ENCODE assay signal across 8 cellular contexts in genomic region chr10:102917314-102917961, GRCh38. TPM values are rescaled to one million over a fixed set of nuclear protein-coding genes. Genes with fewer than 3 reads are reported as not detected.
A peak's percentile ranks its signal among the peaks of the same experiment; 100 is the strongest.
DNase-seq lines count a peak whose midpoint lies in the region; ATAC-seq and TF ChIP-seq lines count a peak whose summit lies in the region.

No MANE protein-coding gene starts in this region.

- no peak for TF ChIP-seq EP300 in upper lobe of left lung (IDR thresholded peaks at IDR 0.05)

- 2% methylated on average over 45 of the region's 45 CpGs for WGBS in GM23248 (ENCODE audit: low coverage in 1 of 2, low lambda C conversion rate in 2 of 2, missing lambda C conversion rate in 2 of 2), 2 experiments
- WGBS in prostate gland, result 2% methylated on average over 20 of the region's 45 CpGs
- WGBS in upper lobe of left lung, 2 donors, result 0% methylated on average over 2 to 39 of the region's 45 CpGs

- intact Hi-C loops in prostate gland (cut with DNase I), result loop anchor here (2.0 kb wide), 1 partner anchor 327 kb away; the partner anchor contains the start of gene RPEL1

- peak overlapping the region; percentile 73; the same call in 1 of the 2 replicates for H3K9ac ChIP-seq in ES-I3 (ENCODE audit: low read depth, low read length)
- H3K9ac ChIP-seq in GM23248, result peak overlapping the region; percentile 75

- peak overlapping the region; percentile 89 for H2AFZ ChIP-seq in GM23248

- TF ChIP-seq CTCF in right atrium auricular region (IDR thresholded peaks at IDR 0.05) (peak; percentile 95 to 98), prostate gland (IDR thresholded peaks at IDR 0.05) (peak; percentile 96 to 99 (median 99)), upper lobe of left lung (IDR thresholded peaks at IDR 0.05) (peak; percentile 95 to 98 (median 98))

- H4K20me1 ChIP-seq in GM23248 (ENCODE audit: insufficient read depth), result no peaks in the 10 kb centered on the region

- DNase-seq in GM23248, result peak; percentile 88
- peak; percentile 86 to 89 for DNase-seq in Kasumi-1 (lab: John Stamatoyannopoulos, UW)
- peak; percentile 68 to 82 (median 76) for DNase-seq in T-helper 1 cell
- peak; percentile 43 for DNase-seq in amniotic epithelial cell (ENCODE audit: low read depth)
- DNase-seq in right atrium auricular region (ENCODE audit: low spot score), result peak; percentile 85
- DNase-seq in prostate gland (ENCODE audit: low spot score), result peak; percentile 82
- DNase-seq in upper lobe of left lung, result peak; percentile 91 to 95

- TF ChIP-seq POLR2A in prostate gland (IDR thresholded peaks at IDR 0.05) (no peak), upper lobe of left lung (IDR thresholded peaks at IDR 0.05) (peak in 1 of 4 donors; percentile 40)

- H3K36me3 ChIP-seq in ES-I3 (ENCODE audit: insufficient read depth, low read length) (no peaks in the 10 kb centered on the region), GM23248 (ENCODE audit: low read depth) (no peaks in the 10 kb centered on the region), right atrium auricular region (no peaks in the 10 kb centered on the region), prostate gland (no peaks in the 10 kb centered on the region), upper lobe of left lung (no peaks in the 10 kb centered on the region)

- H3K4me3 ChIP-seq in GM23248 (peak overlapping the region; percentile 87), right atrium auricular region (peak overlapping the region; percentile 90 to 96), prostate gland (peak overlapping the region; percentile 69 to 96), upper lobe of left lung (peak overlapping the region; percentile 73 to 99 (median 88))

- peak overlapping the region; percentile 99 for H3K4me2 ChIP-seq in GM23248 (ENCODE audit: unreplicated experiment)

- in situ Hi-C loops in GM23248 (cut with MboI), result loop anchor here (10.0 kb wide), 1 partner anchor 317 kb away; no protein-coding TSS in a partner anchor

- H3K27ac ChIP-seq in GM23248 (peak overlapping the region; percentile 68), right atrium auricular region (peak overlapping the region; percentile 96), prostate gland (peak overlapping the region; percentile 95 to 96), upper lobe of left lung (peak overlapping the region; percentile 57 to 92 (median 80))

- no peaks in the 10 kb centered on the region for H3K79me2 ChIP-seq in GM23248 (ENCODE audit: insufficient read depth)

- H3K27me3 ChIP-seq in GM23248 (replicated peaks; ENCODE audit: insufficient read depth) (0 out of 2 replicates have a peak, but pooled peaks cover 4% of the 10 kb centered on the region), right atrium auricular region (no peaks in the 10 kb centered on the region), prostate gland (replicated peaks; ENCODE audit: insufficient read depth) (no peaks in the 10 kb centered on the region), upper lobe of left lung (no peaks in the 10 kb centered on the region)

- H3K9me3 ChIP-seq in ES-I3 (ENCODE audit: control insufficient read depth, insufficient read depth, low read length), result no peaks in the 10 kb centered on the region
- H3K9me3 ChIP-seq in GM23248 (ENCODE audit: low read depth), result no peaks in the 10 kb centered on the region
- H3K9me3 ChIP-seq in right atrium auricular region, result no peaks in the 10 kb centered on the region
- no peaks in the 10 kb centered on the region for H3K9me3 ChIP-seq in prostate gland
- no peaks in the 10 kb centered on the region for H3K9me3 ChIP-seq in upper lobe of left lung

- ATAC-seq in upper lobe of left lung (ENCODE audit: low FRiP score in 2 of 2), result peak; percentile 89

- H3K4me1 ChIP-seq in ES-I3 (ENCODE audit: insufficient read depth, low read length) (no peaks in the 10 kb centered on the region), GM23248 (ENCODE audit: insufficient read depth) (no peaks in the 10 kb centered on the region), right atrium auricular region (peaks cover 0 to 37% of the 10 kb centered on the region in 2 donors), prostate gland (replicated peaks) (peaks cover 8% of the 10 kb centered on the region), upper lobe of left lung (peaks cover 26 to 42% (median 37%) of the 10 kb centered on the region in 4 donors)

- no peaks in the 10 kb centered on the region for H3F3A ChIP-seq in GM23248 (ENCODE audit: insufficient read depth)

- H3K9me2 ChIP-seq in GM23248 (ENCODE audit: insufficient read depth), result no peaks in the 10 kb centered on the region

RNA-seq across cellular contexts. Expression of gene CNNM2, which starts 0.7 kb away (rescaled TPM):
- total RNA-seq in GM23248 (2014; rRNA removed; shearing (Covaris generic)), result 4.0 and 5.7 TPM in 2 replicates
- 1.0 and 1.3 TPM in 2 replicates for polyA plus RNA-seq in GM23248 (2016; fragmentation: Nextera tagmentation; extraction: Ambion mirVana)
- total RNA-seq in right atrium auricular region (1 to 10 TPM; 3.3 to 4.1 TPM), prostate gland (10 to 100 TPM; 13.4 to 18.9 TPM), upper lobe of left lung (10 to 100 TPM in 4 of 6 donors, 1 to 10 TPM in 2; 6.4 to 33.5 (median 11.7) TPM)

RNA-seq across cellular contexts. Expression of gene AS3MT, which starts 48.2 kb away (rescaled TPM):
- 1.3 and 2.3 TPM in 2 replicates for total RNA-seq in GM23248 (2014; rRNA removed; shearing (Covaris generic))
- polyA plus RNA-seq in GM23248 (2016; fragmentation: Nextera tagmentation; extraction: Ambion mirVana), result 0.49 and 1.2 TPM in 2 replicates
- total RNA-seq in right atrium auricular region, result 10 to 100 TPM; 11.7 to 17.3 TPM
- 10 to 100 TPM in 1 of 2 donors, 1 to 10 TPM in 1; 8.4 to 17.4 TPM for total RNA-seq in prostate gland
- total RNA-seq in upper lobe of left lung, result 1 to 10 TPM; 1.7 to 4.9 (median 2.3) TPM

Comparison
In these comparisons a context has a peak if more than half of its experiments do, and no peak if none do; other contexts are left out.
1. Peak in every context shown above with its lines: DNase-seq, ATAC-seq, H3K4me3 ChIP-seq and H3K27ac ChIP-seq.
2. DNase-seq: peak in every context shown above with its lines; median percentile 93 in upper lobe of left lung; 88 in GM23248; 88 in Kasumi-1; 85 in right atrium auricular region; 82 in prostate gland; 76 in T-helper 1 cell; 43 in amniotic epithelial cell.